In genomic region chr4:10130190-10130888, GRCh38 we compare ENCODE assay signal across 13 cellular contexts.
"Had no signal": no experiment of that assay in that cellular context is flagged by ENCODE, and none has a peak within 500 bp of the region (broad histone marks: within the 10 kb centered on the region; RNA-seq: fewer than 3 reads in every experiment).

No MANE protein-coding gene starts in this region.

- H3K4me1 ChIP-seq: ascending aorta, breast epithelium, lower lobe of right lung, prostate gland, uterus had no signal

- H3K36me3 ChIP-seq: ascending aorta, breast epithelium, lower lobe of right lung, prostate gland, uterus had no signal

- H3K4me3 ChIP-seq: ascending aorta, breast epithelium, hepatocyte, lower lobe of right lung, prostate gland, uterus had no signal

- DNase-seq: activated CD4-positive, alpha-beta T cell treated with anti-CD3 and anti-CD28 coated beads, Interleukin-2, amount 10 ng/mL, durations not matched to agents 7 days and 5 days; activated naive CD4-positive, alpha-beta T cell treated with anti-CD3 and anti-CD28 coated beads, Interleukin-2, amount 10 ng/mL, durations not matched to agents 7 days and 5 days; activated T-cell treated with anti-CD3 and anti-CD28 coated beads for 4 hours; dermis blood vessel endothelial cell; kidney; lower lobe of right lung; stimulated activated CD4-positive, alpha-beta T cell treated with anti-CD3 and anti-CD28 coated beads, Interleukin-12 subunit alpha, Interleukin-12 subunit beta, amount 100 ng/mL, for 4 hours; stimulated activated CD4-positive, alpha-beta T cell treated with anti-CD3 and anti-CD28 coated beads, Interleukin-2, amount 100 ng/mL, for 24 hours; uterus had no signal

- H3K4me2 ChIP-seq: hepatocyte had no signal

- H3K9me3 ChIP-seq: ascending aorta, breast epithelium, lower lobe of right lung, prostate gland, uterus had no signal

- H3K27ac ChIP-seq: ascending aorta, breast epithelium, hepatocyte, lower lobe of right lung, prostate gland, uterus had no signal

- H3K27me3 ChIP-seq: ascending aorta, breast epithelium, hepatocyte, uterus had no signal
